Comparison of ENCODE assay signal across 1 cellular context in the genomic region with DNA sequence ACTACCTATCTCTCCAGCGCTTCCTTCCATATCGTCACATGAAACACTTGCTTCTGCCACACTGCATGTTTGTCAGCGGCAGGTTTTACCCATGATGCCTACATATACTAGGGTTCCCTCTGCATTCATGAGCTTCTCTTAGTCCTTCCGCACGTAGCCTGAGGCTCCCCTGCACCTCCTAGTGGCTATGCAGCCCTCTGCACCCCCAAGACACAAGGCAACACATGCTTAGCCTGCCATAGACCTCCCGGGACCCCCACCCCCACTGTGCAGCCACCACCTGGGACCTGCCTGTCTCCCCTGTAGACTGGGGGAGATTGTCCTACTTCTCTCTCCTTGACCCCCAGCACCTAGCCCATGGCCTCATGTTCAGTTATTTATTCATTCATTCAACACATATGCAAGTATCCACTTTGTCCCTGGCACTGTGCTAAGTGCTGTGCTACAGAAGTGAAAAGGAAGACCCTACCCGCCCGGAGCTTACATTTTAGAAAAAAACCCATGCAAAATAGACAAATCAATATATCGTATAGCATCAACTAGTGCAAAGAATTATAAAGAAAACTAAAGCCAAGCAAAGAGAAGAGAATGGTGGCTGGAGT.
TF ChIP-seq lines count a peak whose summit lies in the region.

No MANE protein-coding gene starts in this region.

TF ChIP-seq in GM12878, 131 proteins besides CTCF, POLR2A, EP300 and RAD21:
- 0 out of 2 replicates have a peak, but pooled peaks have one; percentile 48 for TF ChIP-seq YY1 (IDR thresholded peaks at IDR 0.05; ENCODE audit: low read depth, low read length)
- TF ChIP-seq SMC3 (IDR thresholded peaks at IDR 0.05; ENCODE audit: borderline replicate concordance, low read length) = peak; percentile 72
- no peak for TF ChIP-seq MXI1 (IDR thresholded peaks at IDR 0.05; ENCODE audit: low read depth, low read length)
